ENCODE assay signal across 1 cellular context in the genomic region with DNA sequence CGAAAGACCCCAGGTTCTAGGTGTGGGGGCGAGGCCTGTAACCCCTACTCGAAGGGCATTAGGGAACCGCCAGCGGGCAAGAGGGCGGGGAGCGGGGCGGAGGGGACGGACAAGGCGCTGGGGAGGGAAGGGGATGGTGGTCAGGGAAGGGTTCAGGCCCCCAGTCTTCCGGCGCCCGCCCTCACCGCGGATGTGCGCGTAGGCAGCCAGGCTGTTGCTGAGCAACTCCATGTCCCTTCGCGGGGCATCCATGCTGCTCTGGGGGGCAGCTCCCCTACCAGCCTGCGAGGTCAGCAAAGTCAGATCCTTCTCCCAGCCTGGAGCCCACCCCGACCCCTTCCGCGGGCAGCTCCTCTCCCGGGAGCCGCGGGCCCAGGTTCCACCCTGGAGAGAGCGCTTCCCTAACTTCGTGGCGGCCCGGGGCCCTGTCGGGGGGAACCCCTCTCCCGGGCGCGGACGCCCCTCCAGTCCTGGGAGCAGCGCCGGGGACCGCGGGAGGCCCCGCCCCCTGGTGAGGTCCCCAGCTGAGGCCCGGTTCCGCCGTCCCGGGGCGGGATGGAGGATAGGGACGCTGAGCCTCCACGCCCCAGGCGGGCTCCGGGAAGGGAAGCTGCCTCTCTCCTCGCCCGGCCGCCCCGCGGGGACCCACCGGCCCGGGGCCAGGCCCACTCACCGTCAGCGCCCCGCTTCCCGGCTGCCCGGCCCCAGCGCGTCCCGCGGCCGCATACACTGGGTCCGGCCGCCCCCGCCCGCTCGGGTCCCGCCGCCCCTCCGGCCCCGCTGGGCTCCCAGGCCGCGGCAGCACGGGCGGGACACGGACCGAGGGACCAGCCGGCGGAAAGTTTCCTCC.
A peak's percentile ranks its signal among the peaks of the same experiment; 100 is the strongest.
TF ChIP-seq lines count a peak whose summit lies in the region.

No MANE protein-coding gene starts in this region.

TF ChIP-seq in K562, 482 proteins besides CTCF, POLR2A, EP300 and RAD21 (continued from another document and continues in another):
- TF ChIP-seq NBN (IDR thresholded peaks at IDR 0.05; ENCODE audit: low read depth) (no peak), ZNF354B (CRISPR knock-in tag; IDR thresholded peaks at IDR 0.05) (no peak), ADNP (tag; IDR thresholded peaks at IDR 0.05) (no peak), CXXC5 (CRISPR knock-in tag; IDR thresholded peaks at IDR 0.05) (peak; percentile 45; the same call in 1 of the 2 replicates), BACH1 (tag; IDR thresholded peaks at IDR 0.05) (no peak), ZNF311 (CRISPR knock-in tag; IDR thresholded peaks at IDR 0.05) (no peak), SNRNP70 (optimal IDR thresholded peaks at IDR 0.05; ENCODE audit: low read depth, low read length) (no peak), ZNF561 (CRISPR knock-in tag; conservative IDR thresholded peaks at IDR 0.05) (no peak), TCF7 (IDR thresholded peaks at IDR 0.05; ENCODE audit: borderline replicate concordance) (no peak), HCFC1 (IDR thresholded peaks at IDR 0.05; ENCODE audit: low read depth, low read length) (no peak), TCFL5 (CRISPR knock-in tag; conservative IDR thresholded peaks at IDR 0.05) (no peak), TEAD2 (tag; IDR thresholded peaks at IDR 0.05) (no peak), ZZZ3 (IDR thresholded peaks at IDR 0.05) (no peak), TAF1 (IDR thresholded peaks at IDR 0.05; ENCODE audit: control insufficient read depth, extremely low read depth, insufficient read depth, low read length, severe bottlenecking) (peak; percentile 30), KDM5B (IDR thresholded peaks at IDR 0.05; ENCODE audit: insufficient replicate concordance, low read depth, low read length) (no peak), ZKSCAN8 (CRISPR knock-in tag; IDR thresholded peaks at IDR 0.05) (no peak), NCOA6 (IDR thresholded peaks at IDR 0.05) (no peak), ZNF695 (CRISPR knock-in tag; IDR thresholded peaks at IDR 0.05) (no peak), SRSF1 (IDR thresholded peaks at IDR 0.05; ENCODE audit: low read depth, low read length) (no peak), NCOA1 (IDR thresholded peaks at IDR 0.05; ENCODE audit: low read depth) (no peak), POLR2AphosphoS2 (IDR thresholded peaks at IDR 0.05; ENCODE audit: low read length) (no peak), KDM4B (IDR thresholded peaks at IDR 0.05; ENCODE audit: borderline replicate concordance in 2 of 2, low read depth in 1 of 2) (no peak), TAF9B (IDR thresholded peaks at IDR 0.05; ENCODE audit: partially characterized antibody) (no peak), FIP1L1 (IDR thresholded peaks at IDR 0.05; ENCODE audit: low read depth, low read length, poor library complexity, severe bottlenecking) (no peak), CREBBP (IDR thresholded peaks at IDR 0.05; ENCODE audit: low read depth, low read length) (no peak), ZNF124 (CRISPR knock-in tag; IDR thresholded peaks at IDR 0.05) (no peak), NFRKB (IDR thresholded peaks at IDR 0.05; ENCODE audit: low read depth) (no peak), PRMT5 (CRISPR knock-in tag; IDR thresholded peaks at IDR 0.05) (no peak), NR1H2 (CRISPR knock-in tag; IDR thresholded peaks at IDR 0.05) (no peak), CBFA2T2 (conservative IDR thresholded peaks at IDR 0.05) (no peak), RBM14 (IDR thresholded peaks at IDR 0.05; ENCODE audit: borderline replicate concordance, insufficient read depth, low read depth, low read length) (0 out of 2 replicates have a peak, but pooled peaks have one; percentile 38), DMBX1 (CRISPR knock-in tag; IDR thresholded peaks at IDR 0.05; ENCODE audit: borderline replicate concordance) (no peak), ZNF384 (IDR thresholded peaks at IDR 0.05; ENCODE audit: low read depth, low read length) (no peak), ZC3H11A (IDR thresholded peaks at IDR 0.05; ENCODE audit: low read depth, low read length) (no peak), PCBP1 (IDR thresholded peaks at IDR 0.05; ENCODE audit: low read depth, low read length, poor library complexity, severe bottlenecking) (peak; percentile 65), KHSRP (IDR thresholded peaks at IDR 0.05) (no peak), FOXM1 (IDR thresholded peaks at IDR 0.05; ENCODE audit: low read depth) (no peak), FOXM1 (CRISPR knock-in tag; IDR thresholded peaks at IDR 0.05; ENCODE audit: low read depth) (no peak), RFX1 (IDR thresholded peaks at IDR 0.05) (no peak), ZNF589 (CRISPR knock-in tag; IDR thresholded peaks at IDR 0.05; ENCODE audit: low read depth) (no peak), TEAD1 (CRISPR knock-in tag; IDR thresholded peaks at IDR 0.05) (no peak)
- TF ChIP-seq, protein P1, sequence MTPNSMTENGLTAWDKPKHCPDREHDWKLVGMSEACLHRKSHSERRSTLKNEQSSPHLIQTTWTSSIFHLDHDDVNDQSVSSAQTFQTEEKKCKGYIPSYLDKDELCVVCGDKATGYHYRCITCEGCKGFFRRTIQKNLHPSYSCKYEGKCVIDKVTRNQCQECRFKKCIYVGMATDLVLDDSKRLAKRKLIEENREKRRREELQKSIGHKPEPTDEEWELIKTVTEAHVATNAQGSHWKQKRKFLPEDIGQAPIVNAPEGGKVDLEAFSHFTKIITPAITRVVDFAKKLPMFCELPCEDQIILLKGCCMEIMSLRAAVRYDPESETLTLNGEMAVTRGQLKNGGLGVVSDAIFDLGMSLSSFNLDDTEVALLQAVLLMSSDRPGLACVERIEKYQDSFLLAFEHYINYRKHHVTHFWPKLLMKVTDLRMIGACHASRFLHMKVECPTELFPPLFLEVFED (CRISPR knock-in tag; conservative IDR thresholded peaks at IDR 0.05): no peak
- TF ChIP-seq, protein P2, sequence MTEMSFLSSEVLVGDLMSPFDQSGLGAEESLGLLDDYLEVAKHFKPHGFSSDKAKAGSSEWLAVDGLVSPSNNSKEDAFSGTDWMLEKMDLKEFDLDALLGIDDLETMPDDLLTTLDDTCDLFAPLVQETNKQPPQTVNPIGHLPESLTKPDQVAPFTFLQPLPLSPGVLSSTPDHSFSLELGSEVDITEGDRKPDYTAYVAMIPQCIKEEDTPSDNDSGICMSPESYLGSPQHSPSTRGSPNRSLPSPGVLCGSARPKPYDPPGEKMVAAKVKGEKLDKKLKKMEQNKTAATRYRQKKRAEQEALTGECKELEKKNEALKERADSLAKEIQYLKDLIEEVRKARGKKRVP (CRISPR knock-in tag; IDR thresholded peaks at IDR 0.05): 0 out of 2 replicates have a peak, but pooled peaks have one; percentile 23
- TF ChIP-seq, protein P3, sequence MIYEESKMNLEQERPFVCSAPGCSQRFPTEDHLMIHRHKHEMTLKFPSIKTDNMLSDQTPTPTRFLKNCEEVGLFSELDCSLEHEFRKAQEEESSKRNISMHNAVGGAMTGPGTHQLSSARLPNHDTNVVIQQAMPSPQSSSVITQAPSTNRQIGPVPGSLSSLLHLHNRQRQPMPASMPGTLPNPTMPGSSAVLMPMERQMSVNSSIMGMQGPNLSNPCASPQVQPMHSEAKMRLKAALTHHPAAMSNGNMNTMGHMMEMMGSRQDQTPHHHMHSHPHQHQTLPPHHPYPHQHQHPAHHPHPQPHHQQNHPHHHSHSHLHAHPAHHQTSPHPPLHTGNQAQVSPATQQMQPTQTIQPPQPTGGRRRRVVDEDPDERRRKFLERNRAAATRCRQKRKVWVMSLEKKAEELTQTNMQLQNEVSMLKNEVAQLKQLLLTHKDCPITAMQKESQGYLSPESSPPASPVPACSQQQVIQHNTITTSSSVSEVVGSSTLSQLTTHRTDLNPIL (CRISPR knock-in tag; IDR thresholded peaks at IDR 0.05): no peak
- TF ChIP-seq, protein P4, sequence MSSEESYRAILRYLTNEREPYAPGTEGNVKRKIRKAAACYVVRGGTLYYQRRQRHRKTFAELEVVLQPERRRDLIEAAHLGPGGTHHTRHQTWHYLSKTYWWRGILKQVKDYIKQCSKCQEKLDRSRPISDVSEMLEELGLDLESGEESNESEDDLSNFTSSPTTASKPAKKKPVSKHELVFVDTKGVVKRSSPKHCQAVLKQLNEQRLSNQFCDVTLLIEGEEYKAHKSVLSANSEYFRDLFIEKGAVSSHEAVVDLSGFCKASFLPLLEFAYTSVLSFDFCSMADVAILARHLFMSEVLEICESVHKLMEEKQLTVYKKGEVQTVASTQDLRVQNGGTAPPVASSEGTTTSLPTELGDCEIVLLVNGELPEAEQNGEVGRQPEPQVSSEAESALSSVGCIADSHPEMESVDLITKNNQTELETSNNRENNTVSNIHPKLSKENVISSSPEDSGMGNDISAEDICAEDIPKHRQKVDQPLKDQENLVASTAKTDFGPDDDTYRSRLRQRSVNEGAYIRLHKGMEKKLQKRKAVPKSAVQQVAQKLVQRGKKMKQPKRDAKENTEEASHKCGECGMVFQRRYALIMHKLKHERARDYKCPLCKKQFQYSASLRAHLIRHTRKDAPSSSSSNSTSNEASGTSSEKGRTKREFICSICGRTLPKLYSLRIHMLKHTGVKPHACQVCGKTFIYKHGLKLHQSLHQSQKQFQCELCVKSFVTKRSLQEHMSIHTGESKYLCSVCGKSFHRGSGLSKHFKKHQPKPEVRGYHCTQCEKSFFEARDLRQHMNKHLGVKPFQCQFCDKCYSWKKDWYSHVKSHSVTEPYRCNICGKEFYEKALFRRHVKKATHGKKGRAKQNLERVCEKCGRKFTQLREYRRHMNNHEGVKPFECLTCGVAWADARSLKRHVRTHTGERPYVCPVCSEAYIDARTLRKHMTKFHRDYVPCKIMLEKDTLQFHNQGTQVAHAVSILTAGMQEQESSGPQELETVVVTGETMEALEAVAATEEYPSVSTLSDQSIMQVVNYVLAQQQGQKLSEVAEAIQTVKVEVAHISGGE (CRISPR knock-in tag; IDR thresholded peaks at IDR 0.05): peak in 1 of 3 experiments; percentile 91; a peak in 2 of 6 replicates
- TF ChIP-seq, protein P5, sequence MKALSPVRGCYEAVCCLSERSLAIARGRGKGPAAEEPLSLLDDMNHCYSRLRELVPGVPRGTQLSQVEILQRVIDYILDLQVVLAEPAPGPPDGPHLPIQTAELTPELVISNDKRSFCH (CRISPR knock-in tag; IDR thresholded peaks at IDR 0.05): no peak
- TF ChIP-seq, protein P5 (tag; IDR thresholded peaks at IDR 0.05): peak; percentile 15; the same call in 1 of the 2 replicates
- TF ChIP-seq, protein P6, sequence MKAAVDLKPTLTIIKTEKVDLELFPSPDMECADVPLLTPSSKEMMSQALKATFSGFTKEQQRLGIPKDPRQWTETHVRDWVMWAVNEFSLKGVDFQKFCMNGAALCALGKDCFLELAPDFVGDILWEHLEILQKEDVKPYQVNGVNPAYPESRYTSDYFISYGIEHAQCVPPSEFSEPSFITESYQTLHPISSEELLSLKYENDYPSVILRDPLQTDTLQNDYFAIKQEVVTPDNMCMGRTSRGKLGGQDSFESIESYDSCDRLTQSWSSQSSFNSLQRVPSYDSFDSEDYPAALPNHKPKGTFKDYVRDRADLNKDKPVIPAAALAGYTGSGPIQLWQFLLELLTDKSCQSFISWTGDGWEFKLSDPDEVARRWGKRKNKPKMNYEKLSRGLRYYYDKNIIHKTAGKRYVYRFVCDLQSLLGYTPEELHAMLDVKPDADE (conservative IDR thresholded peaks at IDR 0.05; ENCODE audit: control insufficient read depth, low read depth, low read length): no peak; the same call in none of the 2 replicates
- TF ChIP-seq, protein P7, sequence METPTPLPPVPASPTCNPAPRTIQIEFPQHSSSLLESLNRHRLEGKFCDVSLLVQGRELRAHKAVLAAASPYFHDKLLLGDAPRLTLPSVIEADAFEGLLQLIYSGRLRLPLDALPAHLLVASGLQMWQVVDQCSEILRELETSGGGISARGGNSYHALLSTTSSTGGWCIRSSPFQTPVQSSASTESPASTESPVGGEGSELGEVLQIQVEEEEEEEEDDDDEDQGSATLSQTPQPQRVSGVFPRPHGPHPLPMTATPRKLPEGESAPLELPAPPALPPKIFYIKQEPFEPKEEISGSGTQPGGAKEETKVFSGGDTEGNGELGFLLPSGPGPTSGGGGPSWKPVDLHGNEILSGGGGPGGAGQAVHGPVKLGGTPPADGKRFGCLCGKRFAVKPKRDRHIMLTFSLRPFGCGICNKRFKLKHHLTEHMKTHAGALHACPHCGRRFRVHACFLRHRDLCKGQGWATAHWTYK (CRISPR knock-in tag; IDR thresholded peaks at IDR 0.05): peak; percentile 41; the same call in 1 of the 2 replicates
- TF ChIP-seq, protein P8, sequence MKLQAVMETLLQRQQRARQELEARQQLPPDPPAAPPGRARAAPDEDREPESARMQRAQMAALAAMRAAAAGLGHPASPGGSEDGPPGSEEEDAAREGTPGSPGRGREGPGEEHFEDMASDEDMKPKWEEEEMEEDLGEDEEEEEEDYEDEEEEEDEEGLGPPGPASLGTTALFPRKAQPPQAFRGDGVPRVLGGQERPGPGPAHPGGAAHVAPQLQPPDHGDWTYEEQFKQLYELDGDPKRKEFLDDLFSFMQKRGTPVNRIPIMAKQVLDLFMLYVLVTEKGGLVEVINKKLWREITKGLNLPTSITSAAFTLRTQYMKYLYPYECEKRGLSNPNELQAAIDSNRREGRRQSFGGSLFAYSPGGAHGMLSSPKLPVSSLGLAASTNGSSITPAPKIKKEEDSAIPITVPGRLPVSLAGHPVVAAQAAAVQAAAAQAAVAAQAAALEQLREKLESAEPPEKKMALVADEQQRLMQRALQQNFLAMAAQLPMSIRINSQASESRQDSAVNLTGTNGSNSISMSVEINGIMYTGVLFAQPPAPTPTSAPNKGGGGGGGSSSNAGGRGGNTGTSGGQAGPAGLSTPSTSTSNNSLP (IDR thresholded peaks at IDR 0.05; ENCODE audit: borderline replicate concordance, low read depth, low read length): no peak
- TF ChIP-seq, protein P9, sequence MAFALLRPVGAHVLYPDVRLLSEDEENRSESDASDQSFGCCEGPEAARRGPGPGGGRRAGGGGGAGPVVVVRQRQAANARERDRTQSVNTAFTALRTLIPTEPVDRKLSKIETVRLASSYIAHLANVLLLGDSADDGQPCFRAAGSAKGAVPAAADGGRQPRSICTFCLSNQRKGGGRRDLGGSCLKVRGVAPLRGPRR (CRISPR knock-in tag; IDR thresholded peaks at IDR 0.05): no peak
- TF ChIP-seq, protein P10, sequence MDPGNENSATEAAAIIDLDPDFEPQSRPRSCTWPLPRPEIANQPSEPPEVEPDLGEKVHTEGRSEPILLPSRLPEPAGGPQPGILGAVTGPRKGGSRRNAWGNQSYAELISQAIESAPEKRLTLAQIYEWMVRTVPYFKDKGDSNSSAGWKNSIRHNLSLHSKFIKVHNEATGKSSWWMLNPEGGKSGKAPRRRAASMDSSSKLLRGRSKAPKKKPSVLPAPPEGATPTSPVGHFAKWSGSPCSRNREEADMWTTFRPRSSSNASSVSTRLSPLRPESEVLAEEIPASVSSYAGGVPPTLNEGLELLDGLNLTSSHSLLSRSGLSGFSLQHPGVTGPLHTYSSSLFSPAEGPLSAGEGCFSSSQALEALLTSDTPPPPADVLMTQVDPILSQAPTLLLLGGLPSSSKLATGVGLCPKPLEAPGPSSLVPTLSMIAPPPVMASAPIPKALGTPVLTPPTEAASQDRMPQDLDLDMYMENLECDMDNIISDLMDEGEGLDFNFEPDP (CRISPR knock-in tag; IDR thresholded peaks at IDR 0.05): no peak
